8 cellular contexts compared by ENCODE assay signal in the genomic region with DNA sequence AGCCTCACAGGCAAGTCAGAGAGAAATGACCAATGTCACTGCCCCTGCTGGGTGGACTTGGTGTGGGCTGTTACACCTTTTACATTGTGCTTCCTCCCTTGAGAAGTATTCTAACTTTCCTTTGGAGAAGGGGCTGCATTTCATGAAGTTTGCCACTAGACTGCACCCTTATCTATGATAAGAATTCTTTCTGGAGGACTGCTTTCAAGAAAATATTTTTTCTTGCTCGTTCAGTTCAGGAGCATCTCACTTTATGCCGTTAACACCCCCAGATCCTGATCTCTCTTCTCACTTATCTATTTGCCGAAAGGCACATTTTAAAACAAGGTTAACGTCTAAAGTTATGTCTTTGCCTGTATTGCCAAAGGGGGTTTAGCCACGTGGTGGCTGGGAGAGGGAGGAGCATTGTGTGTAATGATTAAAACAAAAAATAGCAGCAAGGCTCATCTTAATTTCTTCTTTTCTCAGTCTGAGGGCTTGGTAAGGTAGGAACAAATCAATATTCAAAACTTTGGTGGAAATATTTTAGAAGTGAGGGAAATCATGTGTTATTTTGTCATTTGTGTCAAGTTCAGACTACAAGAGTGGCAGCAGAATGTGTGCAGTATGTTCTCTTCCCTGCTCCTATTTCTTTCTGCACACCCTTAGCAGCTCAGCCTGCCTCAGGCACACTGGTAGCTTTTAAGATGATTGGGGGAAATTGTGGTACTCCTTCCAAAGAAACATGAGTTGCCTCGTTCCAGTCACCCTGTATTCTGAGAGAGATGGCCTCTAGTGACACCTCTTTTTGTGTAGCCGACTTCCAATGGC. TPM values are rescaled to one million over a fixed set of nuclear protein-coding genes. Genes with fewer than 3 reads are reported as not detected.
DNase-seq lines count a peak whose midpoint lies in the region; ATAC-seq and TF ChIP-seq lines count a peak whose summit lies in the region.

No MANE protein-coding gene starts in this region.

- no peak overlapping the region for H2BK20ac ChIP-seq in H9 (ENCODE audit: low read depth, low read length, poor library complexity, severe bottlenecking)

- ATAC-seq in GM18498 (IDR thresholded peaks at IDR 0.05; ENCODE audit: unreplicated experiment): no peak

- H3K27ac ChIP-seq in A673 (ENCODE audit: low read depth, low read length, poor library complexity, severe bottlenecking) (no peak overlapping the region), H9 (ENCODE audit: insufficient read length, low read depth, low read length) (no peak overlapping the region), RWPE1 (no peak overlapping the region)

- H4K5ac ChIP-seq in H9 (ENCODE audit: insufficient read length, low read depth, low read length): no peak overlapping the region

- no peaks in the 10 kb centered on the region; a peak in 2 of 5 replicates for H3K9me3 Mint-ChIP-seq in H9

- H3K14ac ChIP-seq in H9 (ENCODE audit: insufficient read depth, low read length): no peak overlapping the region

- intact Hi-C loops in A673 (cut with micrococcal nuclease; ENCODE audit: unreplicated experiment): loop anchor here (5.0 to 10.0 kb wide), 3 partner anchors 268 to 1060 kb away; no protein-coding TSS in a partner anchor

- H4K8ac ChIP-seq in H9 (replicated peaks; ENCODE audit: insufficient read length, low read depth, low read length): no peak overlapping the region

- H2AFZ ChIP-seq in H9 (ENCODE audit: low read length): no peak overlapping the region

- peak; percentile 71 for TF ChIP-seq CTCF in A673 (conservative IDR thresholded peaks at IDR 0.05; ENCODE audit: low read depth, low read length)
- peak; percentile 65 for TF ChIP-seq CTCF in H9 (conservative IDR thresholded peaks at IDR 0.05)
- TF ChIP-seq CTCF in RWPE1 (conservative IDR thresholded peaks at IDR 0.05; ENCODE audit: low read depth): peak; percentile 76
- peak; percentile 70 for TF ChIP-seq CTCF in fibroblast of the aortic adventitia (IDR thresholded peaks at IDR 0.05; ENCODE audit: insufficient read depth, low read length)

- H3T11ph ChIP-seq in H9 (ENCODE audit: low read length): no peak overlapping the region

- H3K36me3 ChIP-seq in A673 (ENCODE audit: insufficient read depth, low read length, poor library complexity, severe bottlenecking): no peaks in the 10 kb centered on the region

- H2BK12ac ChIP-seq in H9 (ENCODE audit: insufficient read length, low read depth, low read length): no peak overlapping the region

- no peak overlapping the region for H3K27ac Mint-ChIP-seq in H9

- no peak overlapping the region for H3K56ac ChIP-seq in H9 (ENCODE audit: insufficient read length, low read depth, low read length)

- H2BK120ac ChIP-seq in H9 (ENCODE audit: low read depth, low read length, poor library complexity, severe bottlenecking): no peak overlapping the region

- H3K27me3 ChIP-seq in A673 (replicated peaks; ENCODE audit: insufficient read depth, low read depth, low read length, poor library complexity): no peaks in the 10 kb centered on the region
- peaks cover 1% of the 10 kb centered on the region; the same call in 1 of the 2 replicates for H3K27me3 ChIP-seq in H9 (ENCODE audit: insufficient read depth, low read length)

- POLR2A ChIA-PET in A673 (lab: Charles Lee; ENCODE audit: low non-redundant PET) (interaction anchor here (0.6 to 1.1 kb wide), 2 partner anchors 18 to 199 kb away, joined by 3 to 5 read pairs; partner anchors contain the start of gene RPL37A), RWPE1 (lab: Yijun Ruan, JAX; ENCODE audit: low non-redundant PET) (no interaction called here)

- H2BK5ac ChIP-seq in H9 (ENCODE audit: insufficient read length, low read length): no peak overlapping the region

- peaks cover 50% of the 10 kb centered on the region for H3K4me1 ChIP-seq in A673 (ENCODE audit: insufficient read depth, low read length, poor library complexity, severe bottlenecking)
- no peaks in the 10 kb centered on the region for H3K4me1 ChIP-seq in H9 (ENCODE audit: insufficient read depth, low read length)

- H3K23ac ChIP-seq in H9 (ENCODE audit: insufficient read length, low read depth, low read length): no peak overlapping the region

- no TSS peak for BruUV-seq in A673 (replicated peaks; lab: Mats Ljungman, UMichigan)

- no peak overlapping the region for H3K4me2 ChIP-seq in H9 (ENCODE audit: insufficient read depth, insufficient read length, low read length)

- H3K23me2 ChIP-seq in H9 (ENCODE audit: insufficient read length, low read depth, low read length, poor library complexity, severe bottlenecking): peaks cover 27% of the 10 kb centered on the region

- no peaks in the 10 kb centered on the region for H3K36me3 Mint-ChIP-seq in H9 (ENCODE audit: insufficient read depth in 1 of 3, low read depth in 3 of 3)

- H4K91ac ChIP-seq in H9 (ENCODE audit: insufficient read length, low read depth, low read length): no peak overlapping the region

- no peak overlapping the region for H2AK5ac ChIP-seq in H9 (ENCODE audit: insufficient read length, low read length)

- H3K79me2 ChIP-seq in H9 (ENCODE audit: insufficient read depth, low read length): no peaks in the 10 kb centered on the region

- no CpG with 5 or more reads among the region's 7 CpGs for WGBS in H9 (ENCODE audit: extremely low coverage, insufficient read length, low lambda C conversion rate)

- no peak overlapping the region for H3K18ac ChIP-seq in H9 (ENCODE audit: insufficient read length, low read depth, low read length)

- no peaks in the 10 kb centered on the region for H3K9me3 ChIP-seq in A673 (ENCODE audit: low read depth, low read length, poor library complexity, severe bottlenecking)
- no peaks in the 10 kb centered on the region for H3K9me3 ChIP-seq in H9 (ENCODE audit: control insufficient read depth, low read depth, low read length)

- peaks cover 61% of the 10 kb centered on the region for H3K27me3 Mint-ChIP-seq in H9 (ENCODE audit: low read depth)

- H3K4me3 Mint-ChIP-seq in H9: no peak overlapping the region

- no peaks in the 10 kb centered on the region for H4K20me1 ChIP-seq in H9 (ENCODE audit: control insufficient read depth, insufficient read depth, insufficient read length)

- peaks cover 28 to 35% of the 10 kb centered on the region in 2 experiments for H3K4me1 Mint-ChIP-seq in H9

- no peak overlapping the region for H3K4ac ChIP-seq in H9 (ENCODE audit: low read depth, low read length)

- H2BK15ac ChIP-seq in H9 (ENCODE audit: low read depth, low read length): no peak overlapping the region

- CTCF ChIA-PET in A673 (lab: Charles Lee) (no interaction called here), RWPE1 (lab: Yijun Ruan, JAX) (interaction anchor here (0.5 to 2.6 kb wide), 7 partner anchors 29 to 814 kb away, joined by 3 to 6 read pairs (median 3); no protein-coding TSS in a partner anchor)

- H3K4me3 ChIP-seq in A673 (ENCODE audit: low read depth, low read length, poor library complexity, severe bottlenecking): no peak overlapping the region
- H3K4me3 ChIP-seq in fibroblast of the aortic adventitia (ENCODE audit: low read depth, low read length): no peak overlapping the region

- H3K9ac ChIP-seq in H9 (ENCODE audit: extremely low read depth, insufficient read length, low read length): no peak overlapping the region

- DNase-seq in A673 (ENCODE audit: low spot score) (peak; percentile 65), H9 (no peak), RWPE1 (ENCODE audit: low spot score) (no peak), fibroblast of the aortic adventitia (ENCODE audit: low read depth) (peak; percentile 60), superior temporal gyrus (ENCODE audit: extremely low spot score) (peak; percentile 66), activated gamma-delta T cell treated with Interleukin-2 at 50 U/mL for 16 hours (no peak)
- no peak for DNase-seq in effector CD4-positive, alpha-beta T cell

- no peaks in the 10 kb centered on the region for H3K79me1 ChIP-seq in H9 (ENCODE audit: insufficient read depth, low read depth, low read length, poor library complexity, severe bottlenecking)

RNA-seq across cellular contexts. Expression of gene IGFBP5, which starts 1.6 kb away (rescaled TPM):
- total RNA-seq in A673 (2021): 5.4 and 7.1 TPM in 2 replicates
- 0.61 and 0.90 TPM in 2 replicates for total RNA-seq in H9 (2021)
- total RNA-seq in fibroblast of the aortic adventitia (ENCODE audit: low replicate concordance): 334 and 616 TPM in 2 replicates

Comparison
In these comparisons a context has a peak if more than half of its experiments do, and no peak if none do; other contexts are left out.
1. DNase-seq: peak in A673 (single experiment), fibroblast of the aortic adventitia (single experiment) and superior temporal gyrus (single experiment); none in H9 (single experiment), RWPE1 (single experiment), activated gamma-delta T cell treated with Interleukin-2 at 50 U/mL for 16 hours (single experiment) and effector CD4-positive, alpha-beta T cell (single experiment).
2. RNA of gene IGFBP5, which starts 1.6 kb away (total RNA-seq): 334 to 616 TPM in fibroblast of the aortic adventitia; 5.4 to 7.1 TPM in A673 and 0.61 to 0.90 TPM in H9; every median in the first group is over 10 times any median in the second.
3. Peak in every context shown above with its lines, with median percentiles within 50 percentile points of each other: CTCF ChIP-seq.